ENCODE assay signal across 11 cellular contexts in the genomic region with DNA sequence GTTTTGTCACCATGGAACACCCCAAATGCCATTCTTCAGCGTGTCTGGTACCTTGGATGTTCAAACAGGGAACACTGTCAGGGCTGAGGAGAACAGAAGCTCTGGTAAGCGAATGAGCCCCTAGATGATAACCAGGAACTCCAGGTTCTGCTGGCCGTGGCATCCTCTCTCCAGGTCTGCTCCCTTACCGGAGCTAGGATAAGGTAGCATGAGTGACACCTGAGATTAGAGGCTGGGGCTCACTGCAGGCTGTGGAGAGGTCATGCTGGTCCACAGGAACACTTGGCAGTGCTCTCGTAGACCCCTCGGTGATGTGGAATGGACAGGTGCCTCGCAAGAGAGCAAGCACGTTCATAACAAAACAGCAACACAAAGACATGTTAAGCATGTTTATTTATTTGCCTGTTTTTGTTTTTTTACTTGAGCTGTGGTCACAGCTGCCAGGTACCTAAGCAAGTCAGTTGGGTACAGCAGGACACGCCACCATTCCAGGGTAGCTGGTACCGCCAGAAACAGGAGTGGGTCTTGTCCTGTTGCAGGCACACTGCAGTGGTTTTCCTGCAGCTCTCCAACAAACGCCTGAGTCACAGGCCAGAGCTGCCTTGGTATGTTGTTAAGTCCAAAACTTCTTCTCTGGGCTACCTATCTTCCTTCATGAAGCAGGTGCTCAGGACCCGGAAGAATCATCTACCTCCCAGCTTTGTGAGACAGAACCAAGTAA. TPM values are rescaled to one million over a fixed set of nuclear protein-coding genes. Genes with fewer than 3 reads are reported as not detected.
DNase-seq lines count a peak whose midpoint lies in the region; ATAC-seq and TF ChIP-seq lines count a peak whose summit lies in the region.
"Had no signal": no experiment of that assay in that cellular context is flagged by ENCODE, and none has a peak within 500 bp of the region (broad histone marks: within the 10 kb centered on the region; RNA-seq: fewer than 3 reads in every experiment).

No MANE protein-coding gene starts in this region.

- POLR2A ChIA-PET in CD4-positive, alpha-beta T cell (lab: Charles Lee) = interaction anchor here (1.0 to 3.2 kb wide), 2 partner anchors 11 to 103 kb away, joined by 3 to 13 read pairs; a partner anchor contains a TSS

- H3K27me3 ChIP-seq in CD4-positive, alpha-beta T cell (ENCODE audit: control insufficient read depth, insufficient read depth, low read length) = no peaks in the 10 kb centered on the region
- H3K27me3 ChIP-seq in adipocyte (replicated peaks; ENCODE audit: control insufficient read depth, insufficient read depth, low read length) (no peaks in the 10 kb centered on the region), ascending aorta (no peaks in the 10 kb centered on the region)
- H3K27me3 ChIP-seq: right atrium auricular region, testis had no signal

- H3K36me3 Mint-ChIP-seq in CD4-positive, alpha-beta T cell (ENCODE audit: low read depth) = peaks cover 73% of the 10 kb centered on the region
- H3K36me3 Mint-ChIP-seq in nephron (ENCODE audit: low read depth) = peaks cover 46% of the 10 kb centered on the region

- DNase-seq in CD4-positive, alpha-beta T cell = no peak
- DNase-seq in adipocyte (ENCODE audit: low read depth) (no peak), NCI-H187 (lab: John Stamatoyannopoulos, UW) (no peak), ascending aorta (ENCODE audit: low spot score in 2 of 2) (no peak), posterior vena cava (ENCODE audit: low spot score) (no peak)
- DNase-seq: mucosa of descending colon, NCI-H446 treated with DMSO at 0.1 percent for 48 hours, testis had no signal

- ATAC-seq in CD4-positive, alpha-beta T cell (ENCODE audit: poor library complexity) = no peak
- ATAC-seq: mucosa of descending colon had no signal

- peak overlapping the region; percentile 9 for H3K9ac ChIP-seq in adipocyte (ENCODE audit: low read length)

- H3K4me3 ChIP-seq in adipocyte (ENCODE audit: low read length) (no peak overlapping the region), ascending aorta (no peak overlapping the region)
- H3K4me3 ChIP-seq: mucosa of descending colon, right atrium auricular region, testis had no signal

- CTCF ChIA-PET in CD4-positive, alpha-beta T cell (lab: Charles Lee) = no interaction called here

- H3K4me3 Mint-ChIP-seq in CD4-positive, alpha-beta T cell = no peak overlapping the region
- peak overlapping the region; percentile 53 to 85 (median 81) for H3K4me3 Mint-ChIP-seq in nephron

- no peaks in the 10 kb centered on the region for H3K9me3 Mint-ChIP-seq in CD4-positive, alpha-beta T cell
- H3K9me3 Mint-ChIP-seq in nephron = no peaks in the 10 kb centered on the region

- peak overlapping the region; percentile 85 for H3K27ac Mint-ChIP-seq in CD4-positive, alpha-beta T cell
- H3K27ac Mint-ChIP-seq in nephron = peak overlapping the region; percentile 1 to 71 (median 63)

- no peaks in the 10 kb centered on the region for H3K9me3 ChIP-seq in CD4-positive, alpha-beta T cell (ENCODE audit: control insufficient read depth, low read length)
- H3K9me3 ChIP-seq in adipocyte (ENCODE audit: control insufficient read depth, low read length) (no peaks in the 10 kb centered on the region), ascending aorta (no peaks in the 10 kb centered on the region)
- H3K9me3 ChIP-seq: mucosa of descending colon, right atrium auricular region, testis had no signal

- no peak overlapping the region for H3K27ac ChIP-seq in CD4-positive, alpha-beta T cell (ENCODE audit: low read depth, low read length)
- H3K27ac ChIP-seq in ascending aorta = no peak overlapping the region
- H3K27ac ChIP-seq: right atrium auricular region, testis had no signal

- H3K36me3 ChIP-seq in adipocyte (ENCODE audit: control insufficient read depth, insufficient read depth, low read length, severe bottlenecking) = peaks cover 56% of the 10 kb centered on the region
- peaks cover 51 to 67% of the 10 kb centered on the region in 2 donors for H3K36me3 ChIP-seq in ascending aorta

- peaks cover 43% of the 10 kb centered on the region for H3K4me1 Mint-ChIP-seq in CD4-positive, alpha-beta T cell (ENCODE audit: low read depth)
- peaks cover 34% of the 10 kb centered on the region for H3K4me1 Mint-ChIP-seq in nephron

- TF ChIP-seq CTCF in CD4-positive, alpha-beta T cell (IDR thresholded peaks at IDR 0.05) = no peak
- TF ChIP-seq CTCF in nephron (IDR thresholded peaks at IDR 0.05; ENCODE audit: unreplicated experiment in 3 of 3) (no peak), ascending aorta (IDR thresholded peaks at IDR 0.05) (no peak)

- intact Hi-C loops in CD4-positive, alpha-beta T cell (cut with DNase I, micrococcal nuclease) = loop anchor here in 1 of 2 experiments (10.0 kb wide), 1 partner anchor 759 kb away; a partner anchor contains a TSS
- intact Hi-C loops in ascending aorta (cut with DNase I) (no loop called here), posterior vena cava (cut with DNase I) (no loop called here)

- peak; percentile 12 for TF ChIP-seq POLR2A in GM19099 (IDR thresholded peaks at IDR 0.05; ENCODE audit: extremely low read depth, insufficient read length, low read depth)

- peaks cover 53% of the 10 kb centered on the region for H3K4me1 ChIP-seq in adipocyte (ENCODE audit: control insufficient read depth, insufficient read depth, low read length)
- H3K4me1 ChIP-seq in ascending aorta = peaks cover 12 to 31% of the 10 kb centered on the region in 2 donors

- H3K27me3 Mint-ChIP-seq in CD4-positive, alpha-beta T cell = no peaks in the 10 kb centered on the region
- H3K27me3 Mint-ChIP-seq in nephron (ENCODE audit: low read depth) = no peaks in the 10 kb centered on the region

RNA-seq across cellular contexts. Expression of a gene that starts 4.6 kb away (rescaled TPM):
- total RNA-seq in CD4-positive, alpha-beta T cell = 10 to 100 TPM; 29.1 to 29.2 TPM
- total RNA-seq in ascending aorta (33.0 TPM), posterior vena cava (10 to 100 TPM; 20.2 to 22.7 TPM)

RNA-seq across cellular contexts. Expression of a gene that starts 10.6 kb away (rescaled TPM):
- 10 to 100 TPM; 26.4 to 30.2 TPM for total RNA-seq in CD4-positive, alpha-beta T cell
- total RNA-seq in ascending aorta (34.4 TPM), posterior vena cava (10 to 100 TPM; 72.6 to 79.2 TPM)
